ENCODE assay signal across 34 cellular contexts in genomic region chr1:4324621-4325020, GRCh38.
"Had no signal": no experiment of that assay in that cellular context is flagged by ENCODE, and none has a peak within 500 bp of the region (broad histone marks: within the 10 kb centered on the region; RNA-seq: fewer than 3 reads in every experiment).

No MANE protein-coding gene starts in this region.

- H3K27ac Mint-ChIP-seq: activated B cell treated with CpG ODN at 0.5 μM for 24 hours; activated CD8-positive, alpha-beta memory T cell treated with anti-CD3 and anti-CD28 coated beads, Interleukin-2, amount 10 ng/mL, durations not matched to agents 7 days and 5 days; activated CD8-positive, alpha-beta T cell treated with anti-CD3 and anti-CD28 coated beads, Interleukin-2, amount 10 ng/mL, durations not matched to agents 7 days and 5 days; activated naive CD4-positive, alpha-beta T cell treated with anti-CD3 and anti-CD28 coated beads for 36 hours; activated naive CD4-positive, alpha-beta T cell treated with anti-CD3 and anti-CD28 coated beads, Interleukin-2, amount 50 U/mL, for 24 hours; activated naive CD8-positive, alpha-beta T cell treated with anti-CD3 and anti-CD28 coated beads for 36 hours; activated naive CD8-positive, alpha-beta T cell treated with anti-CD3 and anti-CD28 coated beads, Interleukin-2, amount 50 U/mL, for 24 hours; activated T-helper 1 cell treated with anti-CD3 and anti-CD28 coated beads, Interleukin-12 subunit alpha, Interleukin-12 subunit beta, Interleukin-2, Interleukin-4 antibody, amounts not matched to agents 30 ng/mL and 10 ng/mL and 1 ng/mL, durations not matched to agents 14 hours and 24 hours and 36 hours; activated T-helper 2 cell treated with anti-CD3 and anti-CD28 coated beads, Interferon-gamma antibody, Interleukin-2, Interleukin-4, amounts not matched to agents 10 μg/mL and 5 μg/mL and 100 μg/mL, durations not matched to agents 14 hours and 24 hours and 36 hours; brain; endodermal cell; T-helper 17 cell; T-helper 2 cell treated with Interferon-gamma antibody and Interleukin-4, amounts not matched to agents 5 μg/mL and 100 μg/mL, for 36 hours had no signal

- ATAC-seq: activated CD4-positive, CD25-positive, alpha-beta regulatory T cell treated with anti-CD3 and anti-CD28 coated beads, Interleukin-2, amount 50 U/mL, for 24 hours; activated CD8-positive, alpha-beta memory T cell treated with anti-CD3 and anti-CD28 coated beads, Interleukin-2, amount 10 ng/mL, durations not matched to agents 7 days and 5 days; activated CD8-positive, alpha-beta T cell treated with anti-CD3 and anti-CD28 coated beads, Interleukin-2, amount 10 ng/mL, durations not matched to agents 7 days and 5 days; activated naive CD8-positive, alpha-beta T cell treated with anti-CD3 and anti-CD28 coated beads, Interleukin-2, amount 50 U/mL, for 24 hours; esophagus mucosa; gastrocnemius medialis; heart left ventricle; T-helper 17 cell had no signal

- H3K36me3 Mint-ChIP-seq: activated CD8-positive, alpha-beta memory T cell treated with anti-CD3 and anti-CD28 coated beads, Interleukin-2, amount 10 ng/mL, durations not matched to agents 7 days and 5 days; activated naive CD4-positive, alpha-beta T cell treated with anti-CD3 and anti-CD28 coated beads, Interleukin-2, amount 50 U/mL, for 24 hours; activated naive CD8-positive, alpha-beta T cell treated with anti-CD3 and anti-CD28 coated beads for 36 hours; brain had no signal

- DNase-seq: activated B cell treated with CpG ODN at 0.5 μM for 24 hours; activated CD4-positive, alpha-beta T cell treated with anti-CD3 and anti-CD28 coated beads for 48 hours; activated CD4-positive, alpha-beta T cell treated with anti-CD3 and anti-CD28 coated beads, Interleukin-2, amount 50 U/mL, for 1 hour; activated CD4-positive, alpha-beta T cell treated with anti-CD3 and anti-CD28 coated beads, Interleukin-2, amount 50 U/mL, for 48 hours; activated CD8-positive, alpha-beta memory T cell treated with anti-CD3 and anti-CD28 coated beads, Interleukin-2, amount 10 ng/mL, durations not matched to agents 7 days and 5 days; activated CD8-positive, alpha-beta memory T cell treated with anti-CD3 and anti-CD28 coated beads, Interleukin-2, amount 50 U/mL, for 4 hours; activated CD8-positive, alpha-beta T cell treated with anti-CD3 and anti-CD28 coated beads, Interleukin-2, amount 10 ng/mL, durations not matched to agents 7 days and 5 days; activated effector memory CD4-positive, alpha-beta T cell treated with anti-CD3 and anti-CD28 coated beads, Interleukin-2, amount 50 U/mL, for 16 hours; activated naive CD4-positive, alpha-beta T cell treated with anti-CD3 and anti-CD28 coated beads for 36 hours; activated naive CD8-positive, alpha-beta T cell treated with anti-CD3 and anti-CD28 coated beads for 36 hours; activated naive CD8-positive, alpha-beta T cell treated with anti-CD3 and anti-CD28 coated beads, Interleukin-2, amount 50 U/mL, for 24 hours; activated T-cell treated with anti-CD3 and anti-CD28 coated beads, Interleukin-2, amount 50 U/mL, for 1 hour; activated T-cell treated with anti-CD3 and anti-CD28 coated beads, Interleukin-2, amount 50 U/mL, for 48 hours; central memory CD4-positive, alpha-beta T cell; cerebellar nuclear complex; colonic mucosa; dorsolateral prefrontal cortex; effector memory CD4-positive, alpha-beta T cell; endodermal cell; foreskin fibroblast; gastrocnemius medialis; glutamatergic neuron; T-helper 1 cell; T-helper 17 cell; T1000; WERI-Rb-1 had no signal

- H3K27me3 Mint-ChIP-seq: activated B cell treated with CpG ODN at 0.5 μM for 24 hours; activated CD8-positive, alpha-beta memory T cell treated with anti-CD3 and anti-CD28 coated beads, Interleukin-2, amount 10 ng/mL, durations not matched to agents 7 days and 5 days; activated naive CD8-positive, alpha-beta T cell treated with anti-CD3 and anti-CD28 coated beads for 36 hours; activated naive CD8-positive, alpha-beta T cell treated with anti-CD3 and anti-CD28 coated beads, Interleukin-2, amount 50 U/mL, for 24 hours had no signal

- H3K4me3 Mint-ChIP-seq: activated B cell treated with CpG ODN at 0.5 μM for 24 hours; activated CD8-positive, alpha-beta memory T cell treated with anti-CD3 and anti-CD28 coated beads, Interleukin-2, amount 10 ng/mL, durations not matched to agents 7 days and 5 days; activated CD8-positive, alpha-beta T cell treated with anti-CD3 and anti-CD28 coated beads, Interleukin-2, amount 10 ng/mL, durations not matched to agents 7 days and 5 days; activated naive CD4-positive, alpha-beta T cell treated with anti-CD3 and anti-CD28 coated beads for 36 hours; activated naive CD4-positive, alpha-beta T cell treated with anti-CD3 and anti-CD28 coated beads, Interleukin-2, amount 50 U/mL, for 24 hours; activated naive CD8-positive, alpha-beta T cell treated with anti-CD3 and anti-CD28 coated beads for 36 hours; activated naive CD8-positive, alpha-beta T cell treated with anti-CD3 and anti-CD28 coated beads, Interleukin-2, amount 50 U/mL, for 24 hours; activated T-helper 1 cell treated with anti-CD3 and anti-CD28 coated beads, Interleukin-12 subunit alpha, Interleukin-12 subunit beta, Interleukin-2, Interleukin-4 antibody, amounts not matched to agents 30 ng/mL and 10 ng/mL and 1 ng/mL, durations not matched to agents 14 hours and 24 hours and 36 hours; brain; endodermal cell; T-helper 17 cell; T-helper 2 cell treated with Interferon-gamma antibody and Interleukin-4, amounts not matched to agents 5 μg/mL and 100 μg/mL, for 36 hours had no signal

- H3K4me1 Mint-ChIP-seq: activated B cell treated with CpG ODN at 0.5 μM for 24 hours; activated CD8-positive, alpha-beta memory T cell treated with anti-CD3 and anti-CD28 coated beads, Interleukin-2, amount 10 ng/mL, durations not matched to agents 7 days and 5 days; activated naive CD4-positive, alpha-beta T cell treated with anti-CD3 and anti-CD28 coated beads, Interleukin-2, amount 50 U/mL, for 24 hours; activated naive CD8-positive, alpha-beta T cell treated with anti-CD3 and anti-CD28 coated beads for 36 hours; activated naive CD8-positive, alpha-beta T cell treated with anti-CD3 and anti-CD28 coated beads, Interleukin-2, amount 50 U/mL, for 24 hours; T-helper 17 cell had no signal

- H3K9me3 Mint-ChIP-seq: activated naive CD4-positive, alpha-beta T cell treated with anti-CD3 and anti-CD28 coated beads, Interleukin-2, amount 50 U/mL, for 24 hours; activated naive CD8-positive, alpha-beta T cell treated with anti-CD3 and anti-CD28 coated beads, Interleukin-2, amount 50 U/mL, for 24 hours had no signal
